Comparison of ENCODE assay signal across 31 cellular contexts in the genomic region with DNA sequence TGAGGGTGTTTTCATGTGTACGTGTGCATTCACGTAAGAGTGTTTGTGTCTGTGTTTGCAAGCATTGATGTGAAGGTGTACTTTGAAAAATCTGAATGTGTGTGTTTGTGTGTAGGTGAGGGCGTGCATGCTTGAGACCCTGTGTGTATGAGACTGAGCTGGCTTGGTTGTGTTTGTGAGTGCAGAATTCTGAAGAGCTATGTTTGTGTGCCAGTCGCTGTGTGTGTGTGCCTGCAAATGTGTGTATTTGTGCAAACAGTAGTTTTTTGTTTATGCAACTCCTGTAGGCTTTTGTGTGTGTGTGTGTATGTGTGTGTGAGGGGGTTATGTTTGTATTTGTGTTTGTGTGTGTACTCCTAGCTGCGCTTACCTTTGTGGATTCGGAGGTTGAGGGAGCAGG. TPM values are rescaled to one million over a fixed set of nuclear protein-coding genes. Genes with fewer than 3 reads are reported as not detected.
"Had no signal": no experiment of that assay in that cellular context is flagged by ENCODE, and none has a peak within 500 bp of the region (broad histone marks: within the 10 kb centered on the region; RNA-seq: fewer than 3 reads in every experiment).

No MANE protein-coding gene starts in this region.

- H3K27me3 ChIP-seq: vagina had no signal

- H3K9me3 Mint-ChIP-seq: activated T-cell treated with anti-CD3 and anti-CD28 coated beads, Interleukin-2, amount 50 U/mL, for 72 hours; endodermal cell; nephron progenitor cell; stimulated activated naive B cell treated with anti-CD40 and anti-IgM and Interleukin-4, amounts not matched to agents 10 μg/mL and 1 μg/mL and 100 μg/mL, for 72 hours had no signal

- H3K9me3 ChIP-seq: breast epithelium, heart right ventricle, right atrium auricular region, thyroid gland, upper lobe of left lung, vagina had no signal

- H3K27ac ChIP-seq: breast epithelium, foreskin keratinocyte, heart right ventricle, right atrium auricular region, stomach, thyroid gland, upper lobe of left lung, vagina had no signal

- H3K36me3 Mint-ChIP-seq: activated CD8-positive, alpha-beta memory T cell treated with anti-CD3 and anti-CD28 coated beads, Interleukin-2, amount 10 ng/mL, durations not matched to agents 7 days and 5 days; activated naive CD8-positive, alpha-beta T cell had no signal

- H3K4me3 ChIP-seq: breast epithelium, heart right ventricle, right atrium auricular region, smooth muscle cell, thyroid gland, upper lobe of left lung, vagina had no signal

- ATAC-seq: activated CD8-positive, alpha-beta memory T cell treated with anti-CD3 and anti-CD28 coated beads, Interleukin-2, amount 10 ng/mL, durations not matched to agents 7 days and 5 days; activated CD8-positive, alpha-beta T cell treated with anti-CD3 and anti-CD28 coated beads, Interleukin-2, amount 10 ng/mL, durations not matched to agents 7 days and 5 days; esophagus mucosa; heart right ventricle; left colon had no signal

- H3K4me2 ChIP-seq: smooth muscle cell had no signal

- H3K4me3 Mint-ChIP-seq: activated naive CD8-positive, alpha-beta T cell; nephron progenitor cell had no signal

- FAIRE-seq: kidney had no signal

- DNase-seq: activated CD4-positive, alpha-beta T cell treated with anti-CD3 and anti-CD28 coated beads, Interleukin-2, amount 50 U/mL, for 1 hour; activated CD8-positive, alpha-beta memory T cell treated with anti-CD3 and anti-CD28 coated beads, Interleukin-2, amount 10 ng/mL, durations not matched to agents 7 days and 5 days; activated CD8-positive, alpha-beta T cell treated with anti-CD3 and anti-CD28 coated beads, Interleukin-2, amount 10 ng/mL, durations not matched to agents 7 days and 5 days; activated naive CD4-positive, alpha-beta T cell treated with Interleukin-2 at 50 U/mL for 16 hours; activated T-cell treated with anti-CD3 and anti-CD28 coated beads for 4 hours; activated T-cell treated with anti-CD3 and anti-CD28 coated beads, Interleukin-2, amount 50 U/mL, for 72 hours; central memory CD4-positive, alpha-beta T cell; heart right ventricle; kidney; left colon; mammary epithelial cell; nephron progenitor cell; stimulated activated CD4-positive, alpha-beta T cell treated with anti-CD3 and anti-CD28 coated beads, Interleukin-15, amount 100 ng/mL, for 24 hours; stimulated activated CD4-positive, alpha-beta T cell treated with anti-CD3 and anti-CD28 coated beads, Interleukin-2, amount 100 ng/mL, for 24 hours; stimulated activated naive B cell treated with anti-CD40 and anti-IgM and Interleukin-4, amounts not matched to agents 10 μg/mL and 1 μg/mL and 100 μg/mL, for 72 hours; stomach; T-helper 2 cell; thyroid gland had no signal

- H3K27ac Mint-ChIP-seq: activated CD8-positive, alpha-beta memory T cell treated with anti-CD3 and anti-CD28 coated beads, Interleukin-2, amount 10 ng/mL, durations not matched to agents 7 days and 5 days; activated CD8-positive, alpha-beta T cell treated with anti-CD3 and anti-CD28 coated beads, Interleukin-2, amount 10 ng/mL, durations not matched to agents 7 days and 5 days; activated naive CD8-positive, alpha-beta T cell; activated T-cell treated with anti-CD3 and anti-CD28 coated beads, Interleukin-2, amount 50 U/mL, for 72 hours; endodermal cell; nephron progenitor cell; stimulated activated naive B cell treated with anti-CD40 and anti-IgM and Interleukin-4, amounts not matched to agents 10 μg/mL and 1 μg/mL and 100 μg/mL, for 72 hours had no signal

- H3K4me1 ChIP-seq: breast epithelium, foreskin keratinocyte had no signal

- H3K36me3 ChIP-seq: breast epithelium, heart right ventricle, right atrium auricular region, stomach, thyroid gland, upper lobe of left lung, vagina had no signal

RNA-seq across cellular contexts. Expression of a gene that starts 1.7 kb away (rescaled TPM):
- total RNA-seq: activated CD8-positive, alpha-beta memory T cell treated with anti-CD3 and anti-CD28 coated beads, Interleukin-2, amount 10 ng/mL, durations not matched to agents 7 days and 5 days; activated CD8-positive, alpha-beta T cell treated with anti-CD3 and anti-CD28 coated beads, Interleukin-2, amount 10 ng/mL, durations not matched to agents 7 days and 5 days; breast epithelium; esophagus mucosa; heart right ventricle; kidney; left colon; liver; mucosa of gallbladder; omental fat pad; pulmonary artery endothelial cell; right atrium auricular region; smooth muscle cell; upper lobe of left lung; vagina had no signal
- polyA plus RNA-seq: heart right ventricle, liver, smooth muscle cell had no signal

RNA-seq across cellular contexts. Expression of a gene that starts 51.2 kb away (rescaled TPM):
- total RNA-seq: vagina had no signal
